In the genomic region with DNA sequence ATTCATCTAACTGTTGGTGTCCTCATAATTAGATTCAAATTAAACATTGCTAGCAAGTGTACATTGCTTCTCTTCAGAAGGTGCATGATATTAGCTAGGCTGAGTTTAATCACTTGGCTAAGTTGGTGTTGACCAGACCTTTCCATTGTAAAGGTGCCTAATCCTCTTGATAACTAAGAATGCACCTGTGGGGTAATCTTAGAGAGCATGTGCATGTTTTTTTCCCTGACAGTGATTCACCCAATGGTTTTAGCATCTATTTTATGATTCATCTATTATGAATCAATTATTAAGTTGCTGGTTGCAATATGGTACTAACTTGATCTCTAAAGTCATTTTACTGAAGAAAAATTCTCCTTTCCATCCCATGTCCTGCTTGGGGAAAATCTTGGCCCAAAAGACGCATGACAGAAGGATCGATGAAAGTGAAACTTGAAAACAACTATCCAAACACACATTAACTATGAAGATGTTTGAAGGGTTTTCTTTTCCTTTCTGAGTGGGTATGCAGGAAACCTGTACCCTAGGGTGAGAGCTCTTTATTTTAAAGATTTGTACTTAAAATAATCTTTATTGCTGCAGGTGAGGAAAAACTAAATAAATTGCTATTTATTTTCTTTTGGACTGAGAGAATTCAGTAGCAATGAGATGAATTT, we compare ENCODE assay signal across 7 cellular contexts.
A peak's percentile ranks its signal among the peaks of the same experiment; 100 is the strongest.
DNase-seq lines count a peak whose midpoint lies in the region; ATAC-seq and TF ChIP-seq lines count a peak whose summit lies in the region.
"Not testable (repeated sequence)": the region's sequence is repeated elsewhere in the genome, so short reads cannot be mapped to it uniquely, and the experiment has no call there.

No MANE protein-coding gene starts in this region.

- H3K4me1 ChIP-seq in Caco-2 (peaks cover 25% of the 10 kb centered on the region; the same call in 1 of the 2 replicates), GM23248 (ENCODE audit: insufficient read depth) (peaks cover 22% of the 10 kb centered on the region), SK-N-SH (ENCODE audit: control insufficient read depth in 1 of 2, insufficient read depth in 2 of 2, low read depth in 1 of 2, low read length in 1 of 2) (peaks cover 0 to 31% of the 10 kb centered on the region in 2 experiments; a peak in 2 of 4 replicates)
- H3K4me1 ChIP-seq in fibroblast of lung (ENCODE audit: control insufficient read depth, extremely low read depth, insufficient read depth, low read length), result not testable (repeated sequence)

- POLR2A ChIA-PET in Caco-2 (lab: Charles Lee); SK-N-SH (lab: Yijun Ruan, JAX): not testable (repeated sequence)

- H3K36me3 Mint-ChIP-seq in Caco-2 (ENCODE audit: insufficient read depth, unreplicated experiment), result peaks cover 26% of the 10 kb centered on the region
- H3K36me3 Mint-ChIP-seq in activated CD8-positive, alpha-beta memory T cell treated with anti-CD3 and anti-CD28 coated beads, Interleukin-2, amount 10 ng/mL, durations not matched to agents 7 days and 5 days; activated naive CD8-positive, alpha-beta T cell treated with anti-CD3 and anti-CD28 coated beads, Interleukin-2, amount 50 U/mL, for 24 hours (ENCODE audit: low read depth): not testable (repeated sequence)
- H3K36me3 Mint-ChIP-seq in osteocyte (ENCODE audit: unreplicated experiment), result peaks cover 13% of the 10 kb centered on the region

- not testable (repeated sequence) for H3K36me3 ChIP-seq in Caco-2 (ENCODE audit: control insufficient read depth, insufficient read depth, low read length); GM23248 (ENCODE audit: low read depth); fibroblast of lung (ENCODE audit: control insufficient read depth, insufficient read depth, low read length)
- peaks cover 8 to 12% of the 10 kb centered on the region in 2 experiments for H3K36me3 ChIP-seq in SK-N-SH (replicated peaks in 1 of 2; ENCODE audit: control insufficient read depth in 1 of 2, insufficient read depth in 2 of 2, low read length in 1 of 2)

- not testable (repeated sequence) for H2AFZ ChIP-seq in GM23248; SK-N-SH (ENCODE audit: low read depth); fibroblast of lung (ENCODE audit: low read length)

- not testable (repeated sequence) for H4K20me1 ChIP-seq in GM23248 (ENCODE audit: insufficient read depth); SK-N-SH (ENCODE audit: insufficient read depth); fibroblast of lung (ENCODE audit: control insufficient read depth, extremely low read depth, insufficient read depth, low read length)

- not testable (repeated sequence) for TF ChIP-seq CTCF in Caco-2 (IDR thresholded peaks at IDR 0.05; ENCODE audit: insufficient read depth in 1 of 2, low read depth in 1 of 2, low read length in 1 of 2, severe bottlenecking in 1 of 2, unreplicated experiment in 1 of 2); SK-N-SH (IDR thresholded peaks at IDR 0.05); fibroblast of lung (conservative IDR thresholded peaks at IDR 0.05 in 1 of 2, IDR thresholded peaks at IDR 0.05 in 1 of 2; ENCODE audit: low read depth in 1 of 2, low read length in 2 of 2); osteocyte (IDR thresholded peaks at IDR 0.05)

- H3F3A ChIP-seq in GM23248 (ENCODE audit: insufficient read depth) (0 out of 2 replicates have a peak, but pooled peaks cover 20% of the 10 kb centered on the region), SK-N-SH (replicated peaks; ENCODE audit: insufficient read depth) (peaks cover 15% of the 10 kb centered on the region)

- in situ Hi-C loops in GM23248 (cut with MboI), result not testable (repeated sequence)

- CTCF ChIA-PET in Caco-2 (lab: Charles Lee); SK-N-SH (lab: Yijun Ruan, JAX); activated CD8-positive, alpha-beta memory T cell treated with anti-CD3 and anti-CD28 coated beads, Interleukin-2, amount 10 ng/mL, durations not matched to agents 7 days and 5 days (lab: Charles Lee): not testable (repeated sequence)

- H3K4me2 ChIP-seq in GM23248 (ENCODE audit: unreplicated experiment), result peak overlapping the region; percentile 45
- not testable (repeated sequence) for H3K4me2 ChIP-seq in SK-N-SH
- peak overlapping the region; percentile 62 for H3K4me2 ChIP-seq in fibroblast of lung (ENCODE audit: extremely low read depth, insufficient read depth, low read length)

- DNase-seq in Caco-2; GM23248; SK-N-SH; activated CD8-positive, alpha-beta memory T cell treated with anti-CD3 and anti-CD28 coated beads, Interleukin-2, amount 10 ng/mL, durations not matched to agents 7 days and 5 days; activated naive CD8-positive, alpha-beta T cell treated with anti-CD3 and anti-CD28 coated beads, Interleukin-2, amount 50 U/mL, for 24 hours; fibroblast of lung (ENCODE audit: low read depth in 2 of 2); osteocyte (ENCODE audit: extremely low spot score, unreplicated experiment): not testable (repeated sequence)

- not testable (repeated sequence) for BruUV-seq in Caco-2 (replicated peaks; lab: Mats Ljungman, UMichigan)

- not testable (repeated sequence) for H3K27me3 Mint-ChIP-seq in Caco-2 (ENCODE audit: insufficient read depth, unreplicated experiment); activated CD8-positive, alpha-beta memory T cell treated with anti-CD3 and anti-CD28 coated beads, Interleukin-2, amount 10 ng/mL, durations not matched to agents 7 days and 5 days; activated naive CD8-positive, alpha-beta T cell treated with anti-CD3 and anti-CD28 coated beads, Interleukin-2, amount 50 U/mL, for 24 hours; osteocyte (ENCODE audit: unreplicated experiment)

- not testable (repeated sequence) for H3K9ac ChIP-seq in GM23248; SK-N-SH; fibroblast of lung (ENCODE audit: insufficient read depth, low read length)

- H3K27ac Mint-ChIP-seq in Caco-2 (ENCODE audit: unreplicated experiment) (peak overlapping the region; percentile 6), osteocyte (ENCODE audit: unreplicated experiment) (peak overlapping the region; percentile 21)
- H3K27ac Mint-ChIP-seq in activated CD8-positive, alpha-beta memory T cell treated with anti-CD3 and anti-CD28 coated beads, Interleukin-2, amount 10 ng/mL, durations not matched to agents 7 days and 5 days, result not testable (repeated sequence)
- H3K27ac Mint-ChIP-seq in activated naive CD8-positive, alpha-beta T cell treated with anti-CD3 and anti-CD28 coated beads, Interleukin-2, amount 50 U/mL, for 24 hours, result peak overlapping the region; percentile 13

- not testable (repeated sequence) for H3K9me2 ChIP-seq in GM23248 (ENCODE audit: insufficient read depth); SK-N-SH

- not testable (repeated sequence) for H3K9me3 ChIP-seq in Caco-2; GM23248 (ENCODE audit: low read depth); SK-N-SH; fibroblast of lung (ENCODE audit: control insufficient read depth, insufficient read depth, low read depth, low read length)

- H3K27ac ChIP-seq in GM23248, result not testable (repeated sequence)
- peak overlapping the region in 1 of 2 experiments; percentile 25; a peak in 1 of 4 replicates for H3K27ac ChIP-seq in SK-N-SH (ENCODE audit: low read depth in 2 of 2, low read length in 1 of 2)
- peak overlapping the region; percentile 11 for H3K27ac ChIP-seq in fibroblast of lung (ENCODE audit: insufficient read depth, low read length)

- not testable (repeated sequence) for H3K27me3 ChIP-seq in Caco-2 (replicated peaks; ENCODE audit: control insufficient read depth, insufficient read depth, low read length); GM23248 (replicated peaks; ENCODE audit: insufficient read depth); SK-N-SH (ENCODE audit: insufficient read depth); fibroblast of lung (ENCODE audit: control insufficient read depth, insufficient read depth, low read length)

- not testable (repeated sequence) for ATAC-seq in activated CD8-positive, alpha-beta memory T cell treated with anti-CD3 and anti-CD28 coated beads, Interleukin-2, amount 10 ng/mL, durations not matched to agents 7 days and 5 days
- peak; percentile 59 for ATAC-seq in activated naive CD8-positive, alpha-beta T cell treated with anti-CD3 and anti-CD28 coated beads, Interleukin-2, amount 50 U/mL, for 24 hours

- TF ChIP-seq RAD21 in SK-N-SH (IDR thresholded peaks at IDR 0.05; ENCODE audit: low read length), result not testable (repeated sequence)

- H3K4me1 Mint-ChIP-seq in Caco-2 (ENCODE audit: low read depth, unreplicated experiment) (peaks cover 33% of the 10 kb centered on the region), osteocyte (ENCODE audit: unreplicated experiment) (peaks cover 19% of the 10 kb centered on the region)
- not testable (repeated sequence) for H3K4me1 Mint-ChIP-seq in activated CD8-positive, alpha-beta memory T cell treated with anti-CD3 and anti-CD28 coated beads, Interleukin-2, amount 10 ng/mL, durations not matched to agents 7 days and 5 days
- peaks cover 16% of the 10 kb centered on the region for H3K4me1 Mint-ChIP-seq in activated naive CD8-positive, alpha-beta T cell treated with anti-CD3 and anti-CD28 coated beads, Interleukin-2, amount 50 U/mL, for 24 hours

- H3K9me3 Mint-ChIP-seq in Caco-2 (ENCODE audit: unreplicated experiment); activated CD8-positive, alpha-beta memory T cell treated with anti-CD3 and anti-CD28 coated beads, Interleukin-2, amount 10 ng/mL, durations not matched to agents 7 days and 5 days (ENCODE audit: low read depth); activated naive CD8-positive, alpha-beta T cell treated with anti-CD3 and anti-CD28 coated beads, Interleukin-2, amount 50 U/mL, for 24 hours; osteocyte (ENCODE audit: unreplicated experiment): not testable (repeated sequence)

- intact Hi-C loops in Caco-2 (cut with micrococcal nuclease; ENCODE audit: unreplicated experiment), result not testable (repeated sequence)

- not testable (repeated sequence) for TF ChIP-seq EP300 in SK-N-SH (IDR thresholded peaks at IDR 0.05; ENCODE audit: borderline replicate concordance in 1 of 2, low read depth in 1 of 2, low read length in 1 of 2)

- H3K79me2 ChIP-seq in GM23248 (ENCODE audit: insufficient read depth) (peaks cover 100% of the 10 kb centered on the region), SK-N-SH (ENCODE audit: insufficient read depth) (peaks cover 98% of the 10 kb centered on the region), fibroblast of lung (ENCODE audit: control insufficient read depth, insufficient read depth, low read length) (peaks cover 39% of the 10 kb centered on the region)

- WGBS in GM23248 (ENCODE audit: low coverage in 1 of 2, low lambda C conversion rate in 2 of 2, missing lambda C conversion rate in 2 of 2), 2 experiments, result 11 to 20% methylated on average over 2 of the region's 2 CpGs
- WGBS in SK-N-SH (ENCODE audit: low lambda C conversion rate), result 94% methylated on average over 2 of the region's 2 CpGs

- H3K4me3 Mint-ChIP-seq in Caco-2 (ENCODE audit: unreplicated experiment); osteocyte (ENCODE audit: unreplicated experiment): not testable (repeated sequence)
- H3K4me3 Mint-ChIP-seq in activated CD8-positive, alpha-beta memory T cell treated with anti-CD3 and anti-CD28 coated beads, Interleukin-2, amount 10 ng/mL, durations not matched to agents 7 days and 5 days, result peak overlapping the region; percentile 49
- peak overlapping the region; percentile 30 for H3K4me3 Mint-ChIP-seq in activated naive CD8-positive, alpha-beta T cell treated with anti-CD3 and anti-CD28 coated beads, Interleukin-2, amount 50 U/mL, for 24 hours

- H3K4me3 ChIP-seq in Caco-2 (ENCODE audit: low read depth, low read length); SK-N-SH (ENCODE audit: low read depth in 2 of 2, low read length in 1 of 2): not testable (repeated sequence)
- peak overlapping the region; percentile 40 for H3K4me3 ChIP-seq in GM23248
- peak overlapping the region in 3 of 4 experiments; percentile 15 to 20 (median 19) for H3K4me3 ChIP-seq in fibroblast of lung (replicated peaks in 1 of 4; ENCODE audit: control extremely low read depth in 1 of 4, insufficient read depth in 1 of 4, low read depth in 3 of 4, low read length in 4 of 4)
